ENCODE assay signal across 1 cellular context in genomic region chr11:4071325-4071724, GRCh38.
TF ChIP-seq lines count a peak whose summit lies in the region.

No MANE protein-coding gene starts in this region.

TF ChIP-seq in HEK293, 187 proteins besides CTCF, POLR2A, EP300 and RAD21:
- TF ChIP-seq GLI4 (tag by site-specific recombination; IDR thresholded peaks at IDR 0.05) (no peak), ZNF121 (tag by site-specific recombination; IDR thresholded peaks at IDR 0.05) (peak; percentile 71), ZNF214 (tag by site-specific recombination; IDR thresholded peaks at IDR 0.05; ENCODE audit: borderline replicate concordance) (no peak), ZEB2 (tag by site-specific recombination; IDR thresholded peaks at IDR 0.05) (no peak)
TF ChIP-seq in HEK293: peak in this region for 1.
